In the genomic region with DNA sequence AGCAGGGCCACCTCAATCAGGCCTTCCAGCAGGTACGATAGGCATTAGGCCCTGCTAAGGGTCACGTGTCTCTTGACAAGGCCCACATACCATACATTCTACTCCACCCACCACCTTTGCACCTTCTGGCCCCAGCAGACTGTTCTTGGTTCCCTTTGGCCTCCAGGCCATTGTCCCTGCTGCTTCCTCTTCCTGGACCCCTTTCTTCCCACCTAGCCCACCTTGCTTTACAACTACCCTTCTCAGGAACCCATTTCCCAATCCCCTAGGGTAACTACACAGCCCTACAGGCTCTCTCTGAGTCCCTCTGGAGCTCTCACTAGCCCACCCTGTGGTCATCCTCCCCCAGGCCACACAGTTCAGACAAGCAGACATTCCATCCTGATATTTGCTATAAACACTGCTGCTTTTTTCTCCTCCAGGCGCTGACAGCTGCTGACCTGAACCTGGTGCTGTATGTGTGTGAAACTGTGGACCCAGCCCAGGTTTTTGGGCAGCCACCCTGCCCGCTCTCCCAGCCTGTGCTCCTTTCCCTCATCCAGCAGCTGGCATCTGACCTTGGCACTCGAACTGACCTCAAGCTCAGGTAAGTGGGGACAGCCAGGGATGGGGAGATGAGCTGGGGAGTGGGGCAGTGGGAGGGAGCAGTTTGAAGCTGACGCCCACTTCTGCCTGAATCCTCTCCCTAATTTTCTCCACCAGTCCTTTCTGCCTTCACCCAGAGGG, we compare ENCODE assay signal across 13 cellular contexts. TPM values are rescaled to one million over a fixed set of nuclear protein-coding genes. Genes with fewer than 3 reads are reported as not detected.
DNase-seq lines count a peak whose midpoint lies in the region; ATAC-seq, FAIRE-seq and TF ChIP-seq lines count a peak whose summit lies in the region.
"Had no signal": no experiment of that assay in that cellular context is flagged by ENCODE, and none has a peak within 500 bp of the region (broad histone marks: within the 10 kb centered on the region; RNA-seq: fewer than 3 reads in every experiment).

No MANE protein-coding gene starts in this region.

- POLR2A ChIA-PET in HepG2 (lab: Yijun Ruan, JAX) (interaction anchor here (1.2 to 3.3 kb wide), 8 partner anchors 10 to 157 kb away, joined by 3 to 22 read pairs (median 4); partner anchors contain the start of genes LCAT, PSKH1 and PSMB10), T-cell (lab: Charles Lee) (no interaction called here)

- no peaks in the 10 kb centered on the region for H3K9me3 ChIP-seq in HepG2 (ENCODE audit: low read length)
- H3K9me3 ChIP-seq in right lobe of liver, result no peaks in the 10 kb centered on the region
- no peaks in the 10 kb centered on the region for H3K9me3 ChIP-seq in transverse colon
- no peaks in the 10 kb centered on the region for H3K9me3 ChIP-seq in effector memory CD4-positive, alpha-beta T cell (ENCODE audit: control insufficient read depth, low read length)
- H3K9me3 ChIP-seq: BLaER1 treated with 17β-estradiol and CSF1 and Interleukin-3, amounts not matched to agents 10 nM and 100 nM; prostate gland had no signal

- DNase-seq in HepG2 (ENCODE audit: low spot score) (peak; percentile 67), right lobe of liver (no peak), T-cell (no peak), left colon (peak in 1 of 2 donors; percentile 29), transverse colon (peak; percentile 43), SK-N-DZ (ENCODE audit: low spot score) (no peak), NCI-H2196 (lab: John Stamatoyannopoulos, UW; ENCODE audit: unreplicated experiment) (no peak)
- DNase-seq in effector memory CD4-positive, alpha-beta T cell, result no peak
- DNase-seq: GF-D8 had no signal

- H4K20me1 ChIP-seq in HepG2 (ENCODE audit: insufficient read depth, low read length), result no peaks in the 10 kb centered on the region

- H3K36me3 ChIP-seq in HepG2 (replicated peaks in 1 of 2; ENCODE audit: control insufficient read depth in 1 of 2, insufficient read depth in 2 of 2, low read length in 2 of 2) (peaks cover 47 to 72% of the 10 kb centered on the region in 2 experiments), right lobe of liver (peaks cover 3 to 45% (median 24%) of the 10 kb centered on the region in 4 donors), transverse colon (peaks cover 0 to 41% (median 16%) of the 10 kb centered on the region in 4 donors)
- peaks cover 75% of the 10 kb centered on the region for H3K36me3 ChIP-seq in effector memory CD4-positive, alpha-beta T cell (ENCODE audit: control insufficient read depth, insufficient read depth, low read length)

- no TSS peak for BruUV-seq in HepG2 (replicated peaks; lab: Mats Ljungman, UMichigan)

- H3K27me3 ChIP-seq in HepG2 (ENCODE audit: control insufficient read depth in 1 of 2, insufficient read depth in 2 of 2, low read length in 2 of 2) (no peaks in the 10 kb centered on the region), right lobe of liver (no peaks in the 10 kb centered on the region), transverse colon (no peaks in the 10 kb centered on the region)
- H3K27me3 ChIP-seq in effector memory CD4-positive, alpha-beta T cell (replicated peaks; ENCODE audit: control insufficient read depth, insufficient read depth, low read length, poor library complexity, severe bottlenecking), result no peaks in the 10 kb centered on the region
- H3K27me3 ChIP-seq: BLaER1 treated with 17β-estradiol and CSF1 and Interleukin-3, amounts not matched to agents 10 nM and 100 nM had no signal

- no peaks in the 10 kb centered on the region for H3K79me2 ChIP-seq in HepG2 (ENCODE audit: insufficient read depth, low read length)

- H3K4me3 Mint-ChIP-seq in T-cell, result no peak overlapping the region
- H3K4me3 Mint-ChIP-seq: stimulated activated naive CD8-positive, alpha-beta T cell treated with anti-CD3 and anti-CD28 coated beads, Interleukin-15, Interleukin-2, amounts not matched to agents 100 ng/mL and 50 ng/mL, for 24 hours had no signal

- peak; percentile 73 for ATAC-seq in HepG2
- no peak for ATAC-seq in right lobe of liver
- peak in 3 of 4 experiments; percentile 20 to 23 (median 22) for ATAC-seq in T-cell (replicated peaks in 1 of 4)
- peak; percentile 84 for ATAC-seq in left colon

- H3K27ac ChIP-seq in HepG2 (ENCODE audit: extremely low read length, insufficient read depth, low read length) (peak overlapping the region; percentile 36), right lobe of liver (no peak overlapping the region), transverse colon (peak overlapping the region in 3 of 4 donors; percentile 36 to 50 (median 40))
- no peak overlapping the region for H3K27ac ChIP-seq in effector memory CD4-positive, alpha-beta T cell (ENCODE audit: insufficient read depth, low read length, poor library complexity, severe bottlenecking)
- H3K27ac ChIP-seq: BLaER1 treated with 17β-estradiol and CSF1 and Interleukin-3, amounts not matched to agents 10 nM and 100 nM had no signal

- no peak overlapping the region for H3K9ac ChIP-seq in HepG2 (ENCODE audit: insufficient read depth, low read depth, low read length)
- H3K9ac ChIP-seq: BLaER1 treated with 17β-estradiol and CSF1 and Interleukin-3, amounts not matched to agents 10 nM and 100 nM had no signal

- peaks cover 43% of the 10 kb centered on the region for H3K36me3 Mint-ChIP-seq in T-cell

- CTCF ChIA-PET in HepG2 (lab: Yijun Ruan, JAX; ENCODE audit: low intra/inter-chr PET ratio, low total read pairs) (interaction anchor here (1.2 to 5.3 kb wide), 9 partner anchors 33 to 211 kb away, joined by 3 to 63 read pairs (median 8); partner anchors contain the start of gene THAP11), T-cell (lab: Charles Lee) (interaction anchor here (0.6 to 1.8 kb wide), 9 partner anchors 10 to 1013 kb away, joined by 3 to 8 read pairs (median 3); partner anchors contain the start of genes CTRL (in 1 of the 2) and EDC4 (in 1 of the 2))

- peak; percentile 77 for FAIRE-seq in HepG2 (lab: Jason Lieb, UNC)
- FAIRE-seq: endothelial cell of umbilical vein had no signal

- H3K9me3 Mint-ChIP-seq in T-cell, result no peaks in the 10 kb centered on the region
- H3K9me3 Mint-ChIP-seq: stimulated activated naive CD8-positive, alpha-beta T cell treated with anti-CD3 and anti-CD28 coated beads, Interleukin-15, Interleukin-2, amounts not matched to agents 100 ng/mL and 50 ng/mL, for 24 hours had no signal

- 47% methylated on average over 6 of the region's 6 CpGs for WGBS in HepG2 (ENCODE audit: low lambda C conversion rate)
- WGBS in right lobe of liver (ENCODE audit: insufficient coverage, low coverage, low lambda C conversion rate, missing lambda C conversion rate), result 22% methylated on average over 1 of the region's 6 CpGs
- WGBS in transverse colon (ENCODE audit: low coverage in 1 of 2), 2 donors, result 65% methylated on average over 6 of the region's 6 CpGs; no CpG with 5 or more reads in 1 of the 2 donors

- H3K27ac Mint-ChIP-seq in T-cell, result no peak overlapping the region
- H3K27ac Mint-ChIP-seq: stimulated activated naive CD8-positive, alpha-beta T cell treated with anti-CD3 and anti-CD28 coated beads, Interleukin-15, Interleukin-2, amounts not matched to agents 100 ng/mL and 50 ng/mL, for 24 hours had no signal

- intact Hi-C loops in HepG2 (cut with micrococcal nuclease; ENCODE audit: unreplicated experiment) (loop anchor here (1.0 to 5.0 kb wide), 2 partner anchors 45 to 159 kb away; no protein-coding TSS in a partner anchor), right lobe of liver (cut with DNase I) (loop anchor here in 1 of 2 donors (5.0 kb wide), 1 partner anchor 44 kb away; no protein-coding TSS in a partner anchor), left colon (cut with DNase I, micrococcal nuclease) (no loop called here), transverse colon (cut with DNase I; ENCODE audit: low total_unique reads) (no loop called here)

- TF ChIP-seq POLR2A in HepG2 (IDR thresholded peaks at IDR 0.05; ENCODE audit: insufficient read depth in 1 of 2, low read depth in 2 of 2, low read length in 2 of 2) (peak in 1 of 2 experiments; percentile 34; a peak in 1 of 4 replicates), right lobe of liver (IDR thresholded peaks at IDR 0.05) (no peak), transverse colon (IDR thresholded peaks at IDR 0.05) (no peak)

- in situ Hi-C loops in HepG2 (cut with HindIII; ENCODE audit: extremely low pct_ligation_motif_present, low pct_unique_long_range_greater_than_20kb), result loop anchor here (10.0 kb wide), 1 partner anchor 161 kb away; no protein-coding TSS in a partner anchor
- in situ Hi-C loops in transverse colon (cut with MboI; ENCODE audit: low pct_ligation_motif_present in 1 of 4, low pct_unique_long_range_greater_than_20kb in 1 of 4, low sequenced_read_pairs in 3 of 4), result no loop called here

- peak overlapping the region; percentile 8; the same call in 1 of the 2 replicates for H3K4me2 ChIP-seq in HepG2 (ENCODE audit: low read depth, low read length)
- H3K4me2 ChIP-seq: BLaER1 treated with 17β-estradiol and CSF1 and Interleukin-3, amounts not matched to agents 10 nM and 100 nM had no signal

- H3K27me3 Mint-ChIP-seq in T-cell, result no peaks in the 10 kb centered on the region
- H3K27me3 Mint-ChIP-seq: stimulated activated naive CD8-positive, alpha-beta T cell treated with anti-CD3 and anti-CD28 coated beads, Interleukin-15, Interleukin-2, amounts not matched to agents 100 ng/mL and 50 ng/mL, for 24 hours had no signal

- no peak for TF ChIP-seq RAD21 in HepG2 (CRISPR knock-in tag; IDR thresholded peaks at IDR 0.05)

- H2AFZ ChIP-seq in HepG2 (ENCODE audit: low read length), result no peak overlapping the region

- TF ChIP-seq EP300 in HepG2 (IDR thresholded peaks at IDR 0.05; ENCODE audit: low read depth in 2 of 2, low read length in 2 of 2), result peak in 1 of 2 experiments; percentile 13; a peak in 1 of 4 replicates
- no peak for TF ChIP-seq EP300 in HepG2 (CRISPR knock-in tag; IDR thresholded peaks at IDR 0.05; ENCODE audit: borderline replicate concordance)
- no peak for TF ChIP-seq EP300 in transverse colon (IDR thresholded peaks at IDR 0.05; ENCODE audit: low read depth)

- TF ChIP-seq CTCF in HepG2 (CRISPR knock-in tag; IDR thresholded peaks at IDR 0.05) (no peak), right lobe of liver (IDR thresholded peaks at IDR 0.05) (no peak), transverse colon (IDR thresholded peaks at IDR 0.05) (no peak)

- H3K4me3 ChIP-seq in HepG2 (replicated peaks in 1 of 3; ENCODE audit: insufficient read depth in 1 of 3, low read depth in 2 of 3, low read length in 3 of 3), result no peak overlapping the region
- no peak overlapping the region for H3K4me3 ChIP-seq in right lobe of liver
- no peak overlapping the region for H3K4me3 ChIP-seq in transverse colon
- no peak overlapping the region for H3K4me3 ChIP-seq in effector memory CD4-positive, alpha-beta T cell (ENCODE audit: insufficient read depth, low read depth, low read length, poor library complexity, severe bottlenecking)
- H3K4me3 ChIP-seq: BLaER1 treated with 17β-estradiol and CSF1 and Interleukin-3, amounts not matched to agents 10 nM and 100 nM; prostate gland had no signal

- H3K4me1 Mint-ChIP-seq in T-cell, result peaks cover 0 to 7% (median 0%) of the 10 kb centered on the region in 3 donors

- peaks cover 31% of the 10 kb centered on the region for H3K4me1 ChIP-seq in HepG2 (ENCODE audit: insufficient read depth, low read length)
- H3K4me1 ChIP-seq in right lobe of liver, result peaks cover 0 to 11% (median 5%) of the 10 kb centered on the region in 4 donors
- peaks cover 0 to 11% (median 1%) of the 10 kb centered on the region in 4 donors for H3K4me1 ChIP-seq in transverse colon
- no peaks in the 10 kb centered on the region for H3K4me1 ChIP-seq in effector memory CD4-positive, alpha-beta T cell (ENCODE audit: control insufficient read depth, insufficient read depth, low read length, poor library complexity, severe bottlenecking)
- H3K4me1 ChIP-seq: BLaER1 treated with 17β-estradiol and CSF1 and Interleukin-3, amounts not matched to agents 10 nM and 100 nM had no signal

RNA-seq across cellular contexts. Expression of gene NRN1L, which starts 1.4 kb away (rescaled TPM):
- total RNA-seq in HepG2 (2016; rRNA removed; fragmentation: Illumina TruSeq; extraction: Trizol), result 0.53 TPM in 1 of 2 replicates, not detected in the other
- total RNA-seq in HepG2 (2016; cell fraction: cytosol; rRNA removed; fragmentation: Illumina TruSeq; extraction: Trizol; ENCODE audit: low read depth), result not detected in 2 replicates
- total RNA-seq in HepG2 (2016; cell fraction: insoluble cytoplasmic fraction; rRNA removed; fragmentation: Illumina TruSeq; extraction: Trizol), result 0.24 TPM in 1 of 2 replicates, not detected in the other
- 0.38 TPM in 1 of 2 replicates, not detected in the other for total RNA-seq in HepG2 (2016; cell fraction: membrane; rRNA removed; fragmentation: Illumina TruSeq; extraction: Trizol)
- total RNA-seq in HepG2 (2016; cell fraction: nucleus; rRNA removed; fragmentation: Illumina TruSeq; extraction: Trizol), result not detected in 2 replicates
- 1.2 and 1.3 TPM in 2 replicates for polyA plus RNA-seq in HepG2 (2011; rRNA removed)
- polyA plus RNA-seq in HepG2 (2011; cell fraction: cytosol; rRNA removed), result 0.33 and 0.93 TPM in 2 replicates
- 11.7 and 16.3 TPM in 2 replicates for polyA plus RNA-seq in HepG2 (2011; cell fraction: nucleus; rRNA removed)
- 0.90 and 2.0 TPM in 2 replicates for polyA plus RNA-seq in HepG2 (2012)
- 0.19 TPM in 1 of 2 replicates, not detected in the other for polyA plus RNA-seq in HepG2 (2016; cell fraction: cytosol; fragmentation: Illumina TruSeq; extraction: Trizol; ENCODE audit: low read depth)
- polyA plus RNA-seq in HepG2 (2016; cell fraction: insoluble cytoplasmic fraction; fragmentation: Illumina TruSeq; extraction: Trizol; ENCODE audit: low read depth), result not detected in 2 replicates
- not detected in 2 replicates for polyA plus RNA-seq in HepG2 (2016; cell fraction: membrane; fragmentation: Illumina TruSeq; extraction: Trizol; ENCODE audit: low read depth)
- polyA plus RNA-seq in HepG2 (2016; cell fraction: nucleus; fragmentation: Illumina TruSeq; extraction: Trizol; ENCODE audit: insufficient read depth, low read depth), result 1.4 and 1.9 TPM in 2 replicates
- polyA minus RNA-seq in HepG2 (2011; rRNA and poly(A)+ RNA removed; ENCODE audit: low replicate concordance), result 0.86 TPM in 1 of 2 replicates, not detected in the other
- not detected in 2 replicates for polyA minus RNA-seq in HepG2 (2011; cell fraction: cytosol; rRNA and poly(A)+ RNA removed)
- not detected in 2 replicates for polyA minus RNA-seq in HepG2 (2011; cell fraction: nucleus; rRNA and poly(A)+ RNA removed)
- under 1 TPM in 1 of 6 experiments, not detected in 5; 0.84 TPM for total RNA-seq in right lobe of liver
- 1 to 10 TPM in 4 of 5 donors, under 1 TPM in 1; 0.72 to 5.3 (median 3.1) TPM for total RNA-seq in T-cell
- total RNA-seq in left colon, result under 1 TPM in 1 of 2 donors, not detected in 1; 0.67 TPM
- total RNA-seq in transverse colon, result 1 to 10 TPM in 1 of 4 donors, not detected in 3; 2.5 TPM
- polyA plus RNA-seq in SK-N-DZ (2014; cell fraction: cytosol; rRNA removed), result 0.78 TPM in 1 of 2 replicates, not detected in the other
- 0.77 and 3.5 TPM in 2 replicates for polyA plus RNA-seq in SK-N-DZ (2014; cell fraction: nucleus; rRNA removed)
- total RNA-seq: endothelial cell of umbilical vein had no signal

RNA-seq across cellular contexts. Expression of gene PSKH1, which starts 9.7 kb away (rescaled TPM):
- total RNA-seq in HepG2 (2016; rRNA removed; fragmentation: Illumina TruSeq; extraction: Trizol), result 8.4 and 12.9 TPM in 2 replicates
- total RNA-seq in HepG2 (2016; cell fraction: cytosol; rRNA removed; fragmentation: Illumina TruSeq; extraction: Trizol; ENCODE audit: low read depth), result 19.3 and 21.7 TPM in 2 replicates
- 11.2 and 11.8 TPM in 2 replicates for total RNA-seq in HepG2 (2016; cell fraction: insoluble cytoplasmic fraction; rRNA removed; fragmentation: Illumina TruSeq; extraction: Trizol)
- total RNA-seq in HepG2 (2016; cell fraction: membrane; rRNA removed; fragmentation: Illumina TruSeq; extraction: Trizol), result 29.0 and 30.2 TPM in 2 replicates
- total RNA-seq in HepG2 (2016; cell fraction: nucleus; rRNA removed; fragmentation: Illumina TruSeq; extraction: Trizol), result 10.0 and 11.3 TPM in 2 replicates
- polyA plus RNA-seq in HepG2 (2011; rRNA removed), result 19.1 and 45.7 TPM in 2 replicates
- polyA plus RNA-seq in HepG2 (2011; cell fraction: cytosol; rRNA removed), result 25.6 and 28.0 TPM in 2 replicates
- 28.8 and 29.7 TPM in 2 replicates for polyA plus RNA-seq in HepG2 (2011; cell fraction: nucleus; rRNA removed)
- polyA plus RNA-seq in HepG2 (2012), result 18.9 and 23.9 TPM in 2 replicates
- polyA plus RNA-seq in HepG2 (2016; cell fraction: cytosol; fragmentation: Illumina TruSeq; extraction: Trizol; ENCODE audit: low read depth), result 17.3 and 28.4 TPM in 2 replicates
- 25.1 and 27.8 TPM in 2 replicates for polyA plus RNA-seq in HepG2 (2016; cell fraction: insoluble cytoplasmic fraction; fragmentation: Illumina TruSeq; extraction: Trizol; ENCODE audit: low read depth)
- polyA plus RNA-seq in HepG2 (2016; cell fraction: membrane; fragmentation: Illumina TruSeq; extraction: Trizol; ENCODE audit: low read depth), result 46.7 and 49.0 TPM in 2 replicates
- polyA plus RNA-seq in HepG2 (2016; cell fraction: nucleus; fragmentation: Illumina TruSeq; extraction: Trizol; ENCODE audit: insufficient read depth, low read depth), result 19.1 and 27.5 TPM in 2 replicates
- polyA minus RNA-seq in HepG2 (2011; rRNA and poly(A)+ RNA removed; ENCODE audit: low replicate concordance), result 49.1 and 87.7 TPM in 2 replicates
- polyA minus RNA-seq in HepG2 (2011; cell fraction: cytosol; rRNA and poly(A)+ RNA removed), result 17.5 and 18.7 TPM in 2 replicates
- 16.0 and 20.4 TPM in 2 replicates for polyA minus RNA-seq in HepG2 (2011; cell fraction: nucleus; rRNA and poly(A)+ RNA removed)
- total RNA-seq in right lobe of liver, result 10 to 100 TPM in 4 of 6 experiments, 1 to 10 TPM in 2; 6.7 to 22.6 (median 13.2) TPM
- total RNA-seq in T-cell, result 10 to 100 TPM; 14.8 to 31.4 (median 28.1) TPM
- 10 to 100 TPM; 31.7 to 36.6 TPM for total RNA-seq in left colon
- 100 to 1,000 TPM in 1 of 4 donors, 10 to 100 TPM in 3; 24.1 to 132 (median 56.2) TPM for total RNA-seq in transverse colon
- polyA plus RNA-seq in SK-N-DZ (2014; cell fraction: cytosol; rRNA removed), result 13.4 and 16.3 TPM in 2 replicates
- 8.7 and 13.4 TPM in 2 replicates for polyA plus RNA-seq in SK-N-DZ (2014; cell fraction: nucleus; rRNA removed)

RNA-seq across cellular contexts. Expression of gene EDC4, which starts 10.5 kb away (rescaled TPM):
- total RNA-seq in HepG2 (2016; rRNA removed; fragmentation: Illumina TruSeq; extraction: Trizol) (53.4 and 59.1 TPM in 2 replicates), right lobe of liver (10 to 100 TPM; 16.2 to 25.4 (median 19.5) TPM), T-cell (100 to 1,000 TPM; 110 to 144 (median 136) TPM), left colon (10 to 100 TPM; 54.2 to 76.8 TPM), transverse colon (100 to 1,000 TPM in 2 of 4 donors, 10 to 100 TPM in 2; 76.4 to 162 (median 105) TPM)
- 3.4 and 6.4 TPM in 2 replicates for total RNA-seq in HepG2 (2016; cell fraction: cytosol; rRNA removed; fragmentation: Illumina TruSeq; extraction: Trizol; ENCODE audit: low read depth)
- total RNA-seq in HepG2 (2016; cell fraction: insoluble cytoplasmic fraction; rRNA removed; fragmentation: Illumina TruSeq; extraction: Trizol), result 49.7 and 63.5 TPM in 2 replicates
- 14.5 and 17.3 TPM in 2 replicates for total RNA-seq in HepG2 (2016; cell fraction: membrane; rRNA removed; fragmentation: Illumina TruSeq; extraction: Trizol)
- 56.7 and 57.8 TPM in 2 replicates for total RNA-seq in HepG2 (2016; cell fraction: nucleus; rRNA removed; fragmentation: Illumina TruSeq; extraction: Trizol)
- 51.4 and 65.8 TPM in 2 replicates for polyA plus RNA-seq in HepG2 (2011; rRNA removed)
- 31.1 and 42.0 TPM in 2 replicates for polyA plus RNA-seq in HepG2 (2011; cell fraction: cytosol; rRNA removed)
- 315 and 402 TPM in 2 replicates for polyA plus RNA-seq in HepG2 (2011; cell fraction: nucleus; rRNA removed)
- polyA plus RNA-seq in HepG2 (2012), result 35.8 and 45.8 TPM in 2 replicates
- 3.8 and 5.4 TPM in 2 replicates for polyA plus RNA-seq in HepG2 (2016; cell fraction: cytosol; fragmentation: Illumina TruSeq; extraction: Trizol; ENCODE audit: low read depth)
- polyA plus RNA-seq in HepG2 (2016; cell fraction: insoluble cytoplasmic fraction; fragmentation: Illumina TruSeq; extraction: Trizol; ENCODE audit: low read depth), result 41.9 and 50.8 TPM in 2 replicates
- 4.5 and 8.2 TPM in 2 replicates for polyA plus RNA-seq in HepG2 (2016; cell fraction: membrane; fragmentation: Illumina TruSeq; extraction: Trizol; ENCODE audit: low read depth)
- polyA plus RNA-seq in HepG2 (2016; cell fraction: nucleus; fragmentation: Illumina TruSeq; extraction: Trizol; ENCODE audit: insufficient read depth, low read depth), result 159 and 172 TPM in 2 replicates
- 150 and 170 TPM in 2 replicates for polyA minus RNA-seq in HepG2 (2011; rRNA and poly(A)+ RNA removed; ENCODE audit: low replicate concordance)
- 37.8 and 44.5 TPM in 2 replicates for polyA minus RNA-seq in HepG2 (2011; cell fraction: cytosol; rRNA and poly(A)+ RNA removed)
- 61.0 and 65.3 TPM in 2 replicates for polyA minus RNA-seq in HepG2 (2011; cell fraction: nucleus; rRNA and poly(A)+ RNA removed)
- 55.2 and 62.8 TPM in 2 replicates for polyA plus RNA-seq in SK-N-DZ (2014; cell fraction: cytosol; rRNA removed)
- 204 and 255 TPM in 2 replicates for polyA plus RNA-seq in SK-N-DZ (2014; cell fraction: nucleus; rRNA removed)

RNA-seq across cellular contexts. Expression of gene CENPT, which starts 35.8 kb away (rescaled TPM):
- 24.8 and 43.3 TPM in 2 replicates for total RNA-seq in HepG2 (2016; rRNA removed; fragmentation: Illumina TruSeq; extraction: Trizol)
- 11.2 and 11.7 TPM in 2 replicates for total RNA-seq in HepG2 (2016; cell fraction: cytosol; rRNA removed; fragmentation: Illumina TruSeq; extraction: Trizol; ENCODE audit: low read depth)
- 22.8 and 43.9 TPM in 2 replicates for total RNA-seq in HepG2 (2016; cell fraction: insoluble cytoplasmic fraction; rRNA removed; fragmentation: Illumina TruSeq; extraction: Trizol)
- total RNA-seq in HepG2 (2016; cell fraction: membrane; rRNA removed; fragmentation: Illumina TruSeq; extraction: Trizol), result 7.4 and 8.2 TPM in 2 replicates
- total RNA-seq in HepG2 (2016; cell fraction: nucleus; rRNA removed; fragmentation: Illumina TruSeq; extraction: Trizol), result 43.8 and 49.8 TPM in 2 replicates
- 40.9 and 51.3 TPM in 2 replicates for polyA plus RNA-seq in HepG2 (2011; rRNA removed)
- polyA plus RNA-seq in HepG2 (2011; cell fraction: cytosol; rRNA removed), result 17.4 and 28.9 TPM in 2 replicates
- polyA plus RNA-seq in HepG2 (2011; cell fraction: nucleus; rRNA removed), result 414 and 516 TPM in 2 replicates
- polyA plus RNA-seq in HepG2 (2012), result 22.1 and 28.1 TPM in 2 replicates
- polyA plus RNA-seq in HepG2 (2016; cell fraction: cytosol; fragmentation: Illumina TruSeq; extraction: Trizol; ENCODE audit: low read depth), result 3.3 and 4.0 TPM in 2 replicates
- polyA plus RNA-seq in HepG2 (2016; cell fraction: insoluble cytoplasmic fraction; fragmentation: Illumina TruSeq; extraction: Trizol; ENCODE audit: low read depth), result 22.0 and 24.2 TPM in 2 replicates
- polyA plus RNA-seq in HepG2 (2016; cell fraction: membrane; fragmentation: Illumina TruSeq; extraction: Trizol; ENCODE audit: low read depth), result 4.4 and 6.6 TPM in 2 replicates
- 153 and 170 TPM in 2 replicates for polyA plus RNA-seq in HepG2 (2016; cell fraction: nucleus; fragmentation: Illumina TruSeq; extraction: Trizol; ENCODE audit: insufficient read depth, low read depth)
- 38.6 and 47.8 TPM in 2 replicates for polyA minus RNA-seq in HepG2 (2011; rRNA and poly(A)+ RNA removed; ENCODE audit: low replicate concordance)
- 8.8 and 11.4 TPM in 2 replicates for polyA minus RNA-seq in HepG2 (2011; cell fraction: cytosol; rRNA and poly(A)+ RNA removed)
- polyA minus RNA-seq in HepG2 (2011; cell fraction: nucleus; rRNA and poly(A)+ RNA removed), result 35.9 and 44.5 TPM in 2 replicates
- total RNA-seq in right lobe of liver, result 10 to 100 TPM; 12.2 to 21.1 (median 18.2) TPM
- total RNA-seq in T-cell, result 100 to 1,000 TPM in 3 of 5 donors, 10 to 100 TPM in 2; 85.0 to 117 (median 111) TPM
- 10 to 100 TPM; 29.3 to 43.1 TPM for total RNA-seq in left colon
- total RNA-seq in transverse colon, result 100 to 1,000 TPM in 2 of 4 donors, 10 to 100 TPM in 2; 58.2 to 248 (median 100) TPM
- polyA plus RNA-seq in SK-N-DZ (2014; cell fraction: cytosol; rRNA removed), result 41.6 and 54.9 TPM in 2 replicates
- polyA plus RNA-seq in SK-N-DZ (2014; cell fraction: nucleus; rRNA removed), result 463 and 467 TPM in 2 replicates

RNA-seq across cellular contexts. Expression of gene NUTF2, which starts 36.6 kb away (rescaled TPM):
- total RNA-seq in HepG2 (2016; rRNA removed; fragmentation: Illumina TruSeq; extraction: Trizol) (214 and 224 TPM in 2 replicates), right lobe of liver (10 to 100 TPM; 23.4 to 67.8 (median 33.9) TPM), T-cell (10 to 100 TPM; 37.4 to 55.0 (median 48.3) TPM), left colon (10 to 100 TPM; 57.1 to 59.8 TPM), transverse colon (100 to 1,000 TPM in 1 of 4 donors, 10 to 100 TPM in 3; 75.2 to 131 (median 89.0) TPM)
- 79.7 and 100.0 TPM in 2 replicates for total RNA-seq in HepG2 (2016; cell fraction: cytosol; rRNA removed; fragmentation: Illumina TruSeq; extraction: Trizol; ENCODE audit: low read depth)
- 209 and 229 TPM in 2 replicates for total RNA-seq in HepG2 (2016; cell fraction: insoluble cytoplasmic fraction; rRNA removed; fragmentation: Illumina TruSeq; extraction: Trizol)
- total RNA-seq in HepG2 (2016; cell fraction: membrane; rRNA removed; fragmentation: Illumina TruSeq; extraction: Trizol), result 120 and 150 TPM in 2 replicates
- total RNA-seq in HepG2 (2016; cell fraction: nucleus; rRNA removed; fragmentation: Illumina TruSeq; extraction: Trizol), result 79.9 and 90.1 TPM in 2 replicates
- polyA plus RNA-seq in HepG2 (2011; rRNA removed), result 168 and 198 TPM in 2 replicates
- 212 and 299 TPM in 2 replicates for polyA plus RNA-seq in HepG2 (2011; cell fraction: cytosol; rRNA removed)
- 132 and 146 TPM in 2 replicates for polyA plus RNA-seq in HepG2 (2011; cell fraction: nucleus; rRNA removed)
- 140 and 216 TPM in 2 replicates for polyA plus RNA-seq in HepG2 (2012)
- polyA plus RNA-seq in HepG2 (2016; cell fraction: cytosol; fragmentation: Illumina TruSeq; extraction: Trizol; ENCODE audit: low read depth), result 108 and 138 TPM in 2 replicates
- polyA plus RNA-seq in HepG2 (2016; cell fraction: insoluble cytoplasmic fraction; fragmentation: Illumina TruSeq; extraction: Trizol; ENCODE audit: low read depth), result 277 and 305 TPM in 2 replicates
- 139 and 154 TPM in 2 replicates for polyA plus RNA-seq in HepG2 (2016; cell fraction: membrane; fragmentation: Illumina TruSeq; extraction: Trizol; ENCODE audit: low read depth)
- polyA plus RNA-seq in HepG2 (2016; cell fraction: nucleus; fragmentation: Illumina TruSeq; extraction: Trizol; ENCODE audit: insufficient read depth, low read depth), result 173 and 182 TPM in 2 replicates
- 366 and 394 TPM in 2 replicates for polyA minus RNA-seq in HepG2 (2011; rRNA and poly(A)+ RNA removed; ENCODE audit: low replicate concordance)
- polyA minus RNA-seq in HepG2 (2011; cell fraction: cytosol; rRNA and poly(A)+ RNA removed), result 157 and 165 TPM in 2 replicates
- polyA minus RNA-seq in HepG2 (2011; cell fraction: nucleus; rRNA and poly(A)+ RNA removed), result 60.0 and 81.7 TPM in 2 replicates
- 143 and 159 TPM in 2 replicates for polyA plus RNA-seq in SK-N-DZ (2014; cell fraction: cytosol; rRNA removed)
- 137 and 145 TPM in 2 replicates for polyA plus RNA-seq in SK-N-DZ (2014; cell fraction: nucleus; rRNA removed)

Comparison
In these comparisons a context has a peak if more than half of its experiments do, and no peak if none do; other contexts are left out.
1. ATAC-seq: peak in HepG2 (single experiment), T-cell (3 of 4) and left colon (single experiment); none in right lobe of liver (0 of 4).
2. DNase-seq: peak in HepG2 (single experiment) and transverse colon (single experiment); none in right lobe of liver (0 of 3), T-cell (0 of 34), effector memory CD4-positive, alpha-beta T cell (0 of 3), SK-N-DZ (single experiment) and NCI-H2196 (single experiment).
3. H3K27ac ChIP-seq: peak in HepG2 (single experiment) and transverse colon (3 of 4); none in right lobe of liver (0 of 3) and effector memory CD4-positive, alpha-beta T cell (single experiment).